23 cellular contexts compared by ENCODE assay signal in the genomic region with DNA sequence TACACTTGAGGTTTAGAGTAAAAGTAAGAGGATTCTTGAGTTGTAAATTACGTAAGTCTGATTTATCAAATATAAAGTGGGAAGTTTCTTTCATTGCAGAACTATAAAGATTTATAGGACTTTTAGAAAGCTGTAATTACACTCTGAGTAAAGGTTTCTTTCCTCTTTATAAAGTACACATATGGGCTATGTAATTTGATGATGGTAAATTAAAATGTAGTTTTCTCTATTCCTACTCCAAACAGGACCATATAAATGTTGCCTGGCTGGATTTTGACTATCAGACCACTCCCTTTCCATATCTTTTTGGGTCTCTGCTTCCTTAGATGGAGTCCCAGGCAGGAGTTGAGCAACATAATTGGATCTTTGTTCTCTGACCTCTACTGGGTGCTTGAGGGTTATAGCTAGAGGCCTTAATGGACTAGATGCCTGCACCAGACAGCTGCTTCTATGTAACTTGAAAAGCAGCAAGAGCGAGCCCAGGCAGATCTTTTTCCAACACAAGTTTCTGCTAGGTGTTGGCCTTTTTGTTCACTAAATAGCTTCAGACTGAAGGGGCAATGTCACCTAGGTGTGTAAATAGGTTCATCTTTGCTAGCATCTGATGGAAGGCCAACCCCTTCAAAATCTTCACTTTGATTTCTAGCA. TPM values are rescaled to one million over a fixed set of nuclear protein-coding genes. Genes with fewer than 3 reads are reported as not detected.
DNase-seq lines count a peak whose midpoint lies in the region; ATAC-seq and TF ChIP-seq lines count a peak whose summit lies in the region.
"Had no signal": no experiment of that assay in that cellular context is flagged by ENCODE, and none has a peak within 500 bp of the region (broad histone marks: within the 10 kb centered on the region; RNA-seq: fewer than 3 reads in every experiment).

No MANE protein-coding gene starts in this region.

- no peak for TF ChIP-seq CTCF in epithelial cell of esophagus (IDR thresholded peaks at IDR 0.05; ENCODE audit: insufficient read depth, low read depth, low read length, missing control alignments)

- DNase-seq in NCI-H2107 treated with DMSO at 0.1 percent for 48 hours (lab: John Stamatoyannopoulos, UW; ENCODE audit: unreplicated experiment) (peak; percentile 40), NCI-H2107 (lab: John Stamatoyannopoulos, UW) (no peak), COLO829 (ENCODE audit: low spot score) (peak; percentile 16), SK-MEL-5 (ENCODE audit: low read depth, low spot score) (peak; percentile 27), epithelial cell of esophagus (ENCODE audit: low read depth) (peak; percentile 33), MV-4-11 (lab: John Stamatoyannopoulos, UW) (no peak), G401 (ENCODE audit: low spot score) (no peak)
- DNase-seq: 8988T; adrenal gland; BE2C; hypothalamus; kidney; mesendoderm; NCI-H1105; NCI-H2081 treated with DMSO at 0.1 percent for 48 hours; stimulated activated CD4-positive, alpha-beta T cell treated with anti-CD3 and anti-CD28 coated beads, Interleukin-4, amount 100 ng/mL, for 4 hours; substantia nigra had no signal

- in situ Hi-C loops in SK-MEL-5 (cut with HindIII; ENCODE audit: low pct_unique_long_range_greater_than_20kb, low sequenced_read_pairs) (no loop called here), G401 (cut with HindIII; ENCODE audit: low sequenced_read_pairs) (no loop called here)

- no peak for ATAC-seq in GM18519 (IDR thresholded peaks at IDR 0.05; ENCODE audit: low FRiP score, unreplicated experiment)
- ATAC-seq: activated CD4-positive, CD25-positive, alpha-beta regulatory T cell treated with anti-CD3 and anti-CD28 coated beads, Interleukin-2, amount 50 U/mL, for 24 hours had no signal

- H3K4me3 ChIP-seq in epithelial cell of esophagus (ENCODE audit: low read length) = no peak overlapping the region
- H3K4me3 ChIP-seq: adrenal gland had no signal

RNA-seq across cellular contexts. Expression of a gene that starts 11.4 kb away (rescaled TPM):
- not detected in 2 replicates for total RNA-seq in SK-MEL-5 (2014; rRNA removed; shearing (Covaris generic))
- not detected in 2 replicates for polyA plus RNA-seq in SK-MEL-5 (2015; cell fraction: cytosol; rRNA removed)
- not detected in 2 replicates for polyA plus RNA-seq in SK-MEL-5 (2015; cell fraction: nucleus; rRNA removed)
- total RNA-seq in G401 (2014; rRNA removed; shearing (Covaris generic)) = not detected in 2 replicates
- total RNA-seq: adrenal gland, bronchial epithelial cell, HT-29, kidney, pulmonary artery endothelial cell had no signal
- polyA plus RNA-seq: adrenal gland, neural cell had no signal

RNA-seq across cellular contexts. Expression of a gene that starts 35.8 kb away (rescaled TPM):
- not detected in 2 replicates for total RNA-seq in SK-MEL-5 (2014; rRNA removed; shearing (Covaris generic))
- not detected in 2 replicates for polyA plus RNA-seq in SK-MEL-5 (2015; cell fraction: cytosol; rRNA removed)
- polyA plus RNA-seq in SK-MEL-5 (2015; cell fraction: nucleus; rRNA removed) = not detected in 2 replicates
- not detected in 2 replicates for total RNA-seq in G401 (2014; rRNA removed; shearing (Covaris generic))
- total RNA-seq: adrenal gland, bronchial epithelial cell, HT-29, kidney, pulmonary artery endothelial cell had no signal
- polyA plus RNA-seq: adrenal gland, neural cell had no signal

Comparison
In these comparisons a context has a peak if more than half of its experiments do, and no peak if none do; other contexts are left out.
1. DNase-seq: peak in NCI-H2107 treated with DMSO at 0.1 percent for 48 hours (single experiment), COLO829 (single experiment), SK-MEL-5 (single experiment) and epithelial cell of esophagus (single experiment); none in NCI-H2107 (single experiment), MV-4-11 (single experiment) and G401 (single experiment).